In genomic region chr17:35540589-35541404, GRCh38 we compare ENCODE assay signal across 9 cellular contexts. TPM values are rescaled to one million over a fixed set of nuclear protein-coding genes. Genes with fewer than 3 reads are reported as not detected.
DNase-seq lines count a peak whose midpoint lies in the region; ATAC-seq, FAIRE-seq and TF ChIP-seq lines count a peak whose summit lies in the region.
"Had no signal": no experiment of that assay in that cellular context is flagged by ENCODE, and none has a peak within 500 bp of the region (broad histone marks: within the 10 kb centered on the region; RNA-seq: fewer than 3 reads in every experiment).

No MANE protein-coding gene starts in this region.

- H3K4me2 ChIP-seq in GM23248 (ENCODE audit: unreplicated experiment): no peak overlapping the region
- H3K4me2 ChIP-seq in mesenchymal stem cell (ENCODE audit: low read length, poor library complexity, severe bottlenecking): no peak overlapping the region

- H2BK5ac ChIP-seq in mesenchymal stem cell (ENCODE audit: low read depth, low read length, poor library complexity, severe bottlenecking): no peak overlapping the region

- H3K27ac ChIP-seq in GM23248 (no peak overlapping the region), SJCRH30 (no peak overlapping the region), mesenchymal stem cell (ENCODE audit: low read length, poor library complexity, severe bottlenecking) (no peak overlapping the region)

- no peak overlapping the region for H3K23ac ChIP-seq in mesenchymal stem cell (ENCODE audit: low read length in 2 of 2)

- no peak overlapping the region for H3K14ac ChIP-seq in mesenchymal stem cell (ENCODE audit: low read length in 2 of 2)

- H2BK12ac ChIP-seq in mesenchymal stem cell (ENCODE audit: low read length in 2 of 2): no peak overlapping the region

- H2BK15ac ChIP-seq in mesenchymal stem cell (ENCODE audit: low read depth, poor library complexity, severe bottlenecking): no peak overlapping the region

- no peaks in the 10 kb centered on the region for H3K79me1 ChIP-seq in mesenchymal stem cell (replicated peaks; ENCODE audit: low read length, poor library complexity, severe bottlenecking)

- H2AK5ac ChIP-seq in mesenchymal stem cell (ENCODE audit: low read length, severe bottlenecking): no peak overlapping the region

- H3K27me3 ChIP-seq in GM23248 (replicated peaks; ENCODE audit: insufficient read depth) (no peaks in the 10 kb centered on the region; the same call in 1 of the 2 replicates), SJCRH30 (peaks cover 9% of the 10 kb centered on the region), bronchial epithelial cell (ENCODE audit: control insufficient read depth, insufficient read depth, low read length) (no peaks in the 10 kb centered on the region), mesenchymal stem cell (ENCODE audit: control insufficient read depth in 1 of 2, insufficient read depth in 1 of 2, low read length in 2 of 2) (peaks cover 0 to 14% of the 10 kb centered on the region in 2 experiments)

- peak overlapping the region; percentile 65 for H2AFZ ChIP-seq in GM23248
- H2AFZ ChIP-seq in mesenchymal stem cell (ENCODE audit: low read depth, low read length): no peak overlapping the region

- no peak for ATAC-seq in GM18870 (IDR thresholded peaks at IDR 0.05; ENCODE audit: unreplicated experiment)

- H4K20me1 ChIP-seq in GM23248 (ENCODE audit: insufficient read depth): no peaks in the 10 kb centered on the region

- no peak overlapping the region for H3K4ac ChIP-seq in mesenchymal stem cell (ENCODE audit: low read depth in 1 of 2, low read length in 2 of 2)

- H4K91ac ChIP-seq in mesenchymal stem cell (ENCODE audit: low read length): peak overlapping the region; percentile 43

- H2BK120ac ChIP-seq in mesenchymal stem cell (ENCODE audit: low read depth, low read length): no peak overlapping the region

- no peak overlapping the region for H3K4me3 ChIP-seq in GM23248
- H3K4me3 ChIP-seq in SJCRH30: peak overlapping the region; percentile 44
- no peak overlapping the region for H3K4me3 ChIP-seq in bronchial epithelial cell (ENCODE audit: low read depth, low read length)
- H3K4me3 ChIP-seq in mesenchymal stem cell (ENCODE audit: insufficient read depth in 1 of 2, low read depth in 1 of 2, low read length in 2 of 2): peak overlapping the region in 1 of 2 experiments; percentile 68

- 56 to 59% methylated on average over 8 of the region's 8 CpGs for WGBS in GM23248 (ENCODE audit: low coverage in 1 of 2, low lambda C conversion rate in 2 of 2, missing lambda C conversion rate in 2 of 2), 2 experiments
- WGBS in mesenchymal stem cell: 83% methylated on average over 1 of the region's 8 CpGs

- H3K9me2 ChIP-seq in GM23248 (ENCODE audit: insufficient read depth): no peaks in the 10 kb centered on the region

- H3K36me3 ChIP-seq in GM23248 (ENCODE audit: low read depth): no peaks in the 10 kb centered on the region
- H3K36me3 ChIP-seq in SJCRH30: no peaks in the 10 kb centered on the region
- H3K36me3 ChIP-seq in bronchial epithelial cell (ENCODE audit: control insufficient read depth, insufficient read depth, low read length): no peaks in the 10 kb centered on the region
- no peaks in the 10 kb centered on the region for H3K36me3 ChIP-seq in mesenchymal stem cell (ENCODE audit: control insufficient read depth in 1 of 2, insufficient read depth in 2 of 2, low read depth in 1 of 2, low read length in 2 of 2)

- peak; percentile 20 for DNase-seq in GM23248
- DNase-seq in SJCRH30: peak in 1 of 2 experiments; percentile 10
- peak; percentile 23 for DNase-seq in bronchial epithelial cell (ENCODE audit: low read depth)
- DNase-seq in mesenchymal stem cell: peak; percentile 53
- DNase-seq in urothelium cell line (ENCODE audit: low spot score): peak; percentile 24
- DNase-seq in NCI-H1092 treated with DMSO at 0.1 percent for 48 hours (lab: John Stamatoyannopoulos, UW): no peak
- DNase-seq in NCI-H128 (lab: John Stamatoyannopoulos, UW; ENCODE audit: unreplicated experiment): no peak

- FAIRE-seq in bronchial epithelial cell (lab: Jason Lieb, UNC): no peak
- FAIRE-seq in urothelium cell line (lab: Jason Lieb, UNC): peak; percentile 30

- H3K4me1 ChIP-seq in GM23248 (ENCODE audit: insufficient read depth): no peaks in the 10 kb centered on the region
- 0 out of 2 replicates have a peak, but pooled peaks cover 3% of the 10 kb centered on the region for H3K4me1 ChIP-seq in SJCRH30
- H3K4me1 ChIP-seq in mesenchymal stem cell (ENCODE audit: control insufficient read depth, insufficient read depth, low read depth, low read length): no peaks in the 10 kb centered on the region

- no peaks in the 10 kb centered on the region for H3K79me2 ChIP-seq in GM23248 (ENCODE audit: insufficient read depth)

- H3K18ac ChIP-seq in mesenchymal stem cell (ENCODE audit: low read depth in 1 of 2, low read length in 2 of 2): no peak overlapping the region

- no peak for TF ChIP-seq CTCF in bronchial epithelial cell (IDR thresholded peaks at IDR 0.05; ENCODE audit: insufficient read depth, low read length, severe bottlenecking)

- H4K8ac ChIP-seq in mesenchymal stem cell (ENCODE audit: low read length): peak overlapping the region; percentile 45

- H3K9me3 ChIP-seq in GM23248 (ENCODE audit: low read depth) (no peaks in the 10 kb centered on the region), SJCRH30 (replicated peaks) (no peaks in the 10 kb centered on the region), mesenchymal stem cell (ENCODE audit: control insufficient read depth, low read length) (no peaks in the 10 kb centered on the region)

- in situ Hi-C loops in GM23248 (cut with MboI): no loop called here

- no peak overlapping the region for H3K9ac ChIP-seq in GM23248
- peak overlapping the region; percentile 86 for H3K9ac ChIP-seq in mesenchymal stem cell (ENCODE audit: low read length)

- peaks cover 5% of the 10 kb centered on the region; the same call in 1 of the 2 replicates for H3F3A ChIP-seq in GM23248 (ENCODE audit: insufficient read depth)

RNA-seq across cellular contexts. Expression of gene SLFN12L, which starts 3.3 kb away (rescaled TPM):
- total RNA-seq in GM23248 (2014; rRNA removed; shearing (Covaris generic)): 0.11 TPM in 1 of 2 replicates, not detected in the other
- polyA plus RNA-seq in GM23248 (2016; fragmentation: Nextera tagmentation; extraction: Ambion mirVana): not detected in 2 replicates
- total RNA-seq in SJCRH30 (2014; rRNA removed; shearing (Covaris generic)): not detected in 2 replicates
- under 0.01 and 0.13 TPM in 2 replicates for total RNA-seq in bronchial epithelial cell
- polyA plus RNA-seq in mesenchymal stem cell (2013, experiment 1 of 2): not detected
- polyA plus RNA-seq in mesenchymal stem cell (2013, experiment 2 of 2): not detected

RNA-seq across cellular contexts. Expression of gene SLFN14, which starts 19.8 kb away (rescaled TPM):
- total RNA-seq in GM23248 (2014; rRNA removed; shearing (Covaris generic)): not detected in 2 replicates
- not detected in 2 replicates for polyA plus RNA-seq in GM23248 (2016; fragmentation: Nextera tagmentation; extraction: Ambion mirVana)
- total RNA-seq in SJCRH30 (2014; rRNA removed; shearing (Covaris generic)): not detected in 2 replicates
- not detected in 2 replicates for total RNA-seq in bronchial epithelial cell
- not detected for polyA plus RNA-seq in mesenchymal stem cell (2013, experiment 1 of 2)
- polyA plus RNA-seq in mesenchymal stem cell (2013, experiment 2 of 2): not detected
- total RNA-seq: T-helper 2 cell treated with Interferon-gamma antibody and Interleukin-4, amounts not matched to agents 100 ng/mL and 5 ng/mL, for 36 hours had no signal

RNA-seq across cellular contexts. Expression of gene PEX12, which starts 37.6 kb away (rescaled TPM):
- total RNA-seq in GM23248 (2014; rRNA removed; shearing (Covaris generic)): 7.9 and 10.1 TPM in 2 replicates
- polyA plus RNA-seq in GM23248 (2016; fragmentation: Nextera tagmentation; extraction: Ambion mirVana): 6.3 and 6.7 TPM in 2 replicates
- 8.4 and 9.4 TPM in 2 replicates for total RNA-seq in SJCRH30 (2014; rRNA removed; shearing (Covaris generic))
- total RNA-seq in bronchial epithelial cell: 1.8 and 2.9 TPM in 2 replicates
- polyA plus RNA-seq in mesenchymal stem cell (2013, experiment 1 of 2): 3.7 TPM
- 3.8 TPM for polyA plus RNA-seq in mesenchymal stem cell (2013, experiment 2 of 2)

RNA-seq across cellular contexts. Expression of gene AP2B1, which starts 46.3 kb away (rescaled TPM):
- total RNA-seq in GM23248 (2014; rRNA removed; shearing (Covaris generic)): 67.3 and 72.4 TPM in 2 replicates
- polyA plus RNA-seq in GM23248 (2016; fragmentation: Nextera tagmentation; extraction: Ambion mirVana): 85.9 and 92.6 TPM in 2 replicates
- total RNA-seq in SJCRH30 (2014; rRNA removed; shearing (Covaris generic)): 113 and 123 TPM in 2 replicates
- total RNA-seq in bronchial epithelial cell: 38.3 and 50.8 TPM in 2 replicates
- 89.1 TPM for polyA plus RNA-seq in mesenchymal stem cell (2013, experiment 1 of 2)
- 88.9 TPM for polyA plus RNA-seq in mesenchymal stem cell (2013, experiment 2 of 2)

Comparison
In these comparisons a context has a peak if more than half of its experiments do, and no peak if none do; other contexts are left out.
1. DNase-seq: peak in GM23248 (single experiment), bronchial epithelial cell (single experiment), mesenchymal stem cell (single experiment) and urothelium cell line (single experiment); none in NCI-H1092 treated with DMSO at 0.1 percent for 48 hours (single experiment) and NCI-H128 (single experiment).